Comparison of ENCODE assay signal across 8 cellular contexts in the genomic region with DNA sequence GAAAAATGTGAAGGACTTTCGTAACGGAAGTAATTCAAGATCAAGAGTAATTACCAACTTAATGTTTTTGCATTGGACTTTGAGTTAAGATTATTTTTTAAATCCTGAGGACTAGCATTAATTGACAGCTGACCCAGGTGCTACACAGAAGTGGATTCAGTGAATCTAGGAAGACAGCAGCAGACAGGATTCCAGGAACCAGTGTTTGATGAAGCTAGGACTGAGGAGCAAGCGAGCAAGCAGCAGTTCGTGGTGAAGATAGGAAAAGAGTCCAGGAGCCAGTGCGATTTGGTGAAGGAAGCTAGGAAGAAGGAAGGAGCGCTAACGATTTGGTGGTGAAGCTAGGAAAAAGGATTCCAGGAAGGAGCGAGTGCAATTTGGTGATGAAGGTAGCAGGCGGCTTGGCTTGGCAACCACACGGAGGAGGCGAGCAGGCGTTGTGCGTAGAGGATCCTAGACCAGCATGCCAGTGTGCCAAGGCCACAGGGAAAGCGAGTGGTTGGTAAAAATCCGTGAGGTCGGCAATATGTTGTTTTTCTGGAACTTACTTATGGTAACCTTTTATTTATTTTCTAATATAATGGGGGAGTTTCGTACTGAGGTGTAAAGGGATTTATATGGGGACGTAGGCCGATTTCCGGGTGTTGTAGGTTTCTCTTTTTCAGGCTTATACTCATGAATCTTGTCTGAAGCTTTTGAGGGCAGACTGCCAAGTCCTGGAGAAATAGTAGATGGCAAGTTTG. TPM values are rescaled to one million over a fixed set of nuclear protein-coding genes. Genes with fewer than 3 reads are reported as not detected.
DNase-seq lines count a peak whose midpoint lies in the region; ATAC-seq, FAIRE-seq and TF ChIP-seq lines count a peak whose summit lies in the region.

No MANE protein-coding gene starts in this region.

- H4K20me1 ChIP-seq in endothelial cell of umbilical vein (replicated peaks; ENCODE audit: control insufficient read depth, extremely low read depth, insufficient read depth, low read length) = peaks cover 19% of the 10 kb centered on the region

- H3K4me3 ChIP-seq in HAP-1 (peak overlapping the region; percentile 60), SJCRH30 (peak overlapping the region; percentile 73), endothelial cell of umbilical vein (replicated peaks in 1 of 3; ENCODE audit: insufficient read depth in 1 of 3, low read depth in 1 of 3, low read length in 3 of 3) (peak overlapping the region; percentile 67 to 98 (median 91))
- H3K4me3 ChIP-seq in naive thymus-derived CD4-positive, alpha-beta T cell (ENCODE audit: low read length) = peak overlapping the region; percentile 99

- TF ChIP-seq POLR2A in endothelial cell of umbilical vein (IDR thresholded peaks at IDR 0.05; ENCODE audit: low read depth, low read length) = peak; percentile 95

- H3K4me3 Mint-ChIP-seq in naive thymus-derived CD4-positive, alpha-beta T cell = no peak overlapping the region

- in situ Hi-C loops in ACHN (cut with HindIII; ENCODE audit: low pct_ligation_motif_present, low pct_unique_long_range_greater_than_20kb, low sequenced_read_pairs) = no loop called here
- in situ Hi-C loops in HAP-1 (cut with MboI; ENCODE audit: low sequenced_read_pairs) = no loop called here

- no peak overlapping the region for H2AFZ ChIP-seq in endothelial cell of umbilical vein (ENCODE audit: low read depth, low read length)

- peaks cover 0 to 4% (median 0%) of the 10 kb centered on the region in 11 donors for H3K9me3 Mint-ChIP-seq in naive thymus-derived CD4-positive, alpha-beta T cell

- peaks cover 84% of the 10 kb centered on the region for H3K79me2 ChIP-seq in endothelial cell of umbilical vein (ENCODE audit: control insufficient read depth, insufficient read depth, low read length)

- dilution Hi-C loops in endothelial cell of umbilical vein (cut with MboI; ENCODE audit: extremely low pct_ligation_motif_present, low sequenced_read_pairs) = no loop called here

- H3K27ac Mint-ChIP-seq in naive thymus-derived CD4-positive, alpha-beta T cell = no peak overlapping the region

- peaks cover 0 to 10% (median 0%) of the 10 kb centered on the region in 5 donors for H3K27me3 Mint-ChIP-seq in naive thymus-derived CD4-positive, alpha-beta T cell

- POLR2A ChIA-PET in endothelial cell of umbilical vein (lab: Charles Lee) = interaction anchor here (0.9 to 13.9 kb wide), 14 partner anchors 8 to 118 kb away, joined by 3 to 283 read pairs (median 36); a partner anchor contains a TSS
- POLR2A ChIA-PET in naive thymus-derived CD4-positive, alpha-beta T cell (lab: Charles Lee) = interaction anchor here (0.8 to 27.5 kb wide), 33 partner anchors 4 to 1292 kb away, joined by 3 to 2591 read pairs (median 19); a partner anchor contains a TSS

- peak; percentile 39 for DNase-seq in ACHN
- peak in 1 of 2 experiments; percentile 55 for DNase-seq in HAP-1 (ENCODE audit: low spot score in 2 of 2)
- peak in 1 of 2 experiments; percentile 58 for DNase-seq in SJCRH30
- DNase-seq in endothelial cell of umbilical vein (ENCODE audit: low read depth, low spot score) = peak; percentile 60
- DNase-seq in naive thymus-derived CD4-positive, alpha-beta T cell = peak in 5 of 9 donors; percentile 41 to 50 (median 48)

- CTCF ChIA-PET in endothelial cell of umbilical vein (lab: Charles Lee) = interaction anchor here (1.1 to 13.9 kb wide), 5 partner anchors 11 to 81 kb away, joined by 3 to 247 read pairs (median 7); no protein-coding TSS in a partner anchor
- CTCF ChIA-PET in naive thymus-derived CD4-positive, alpha-beta T cell (lab: Charles Lee) = interaction anchor here (0.6 to 4.9 kb wide), 8 partner anchors 8 to 524 kb away, joined by 3 to 68 read pairs (median 18); a partner anchor contains a TSS

- FAIRE-seq in endothelial cell of umbilical vein (lab: Jason Lieb, UNC) = no peak

- intact Hi-C loops in endothelial cell of umbilical vein (cut with micrococcal nuclease) = no loop called here
- intact Hi-C loops in naive thymus-derived CD4-positive, alpha-beta T cell (cut with micrococcal nuclease) = no loop called here

- H3K4me1 Mint-ChIP-seq in naive thymus-derived CD4-positive, alpha-beta T cell = peaks cover 30 to 40% (median 34%) of the 10 kb centered on the region in 7 donors

- H3K4me2 ChIP-seq in endothelial cell of umbilical vein (ENCODE audit: insufficient read depth, low read length) = peak overlapping the region; percentile 97

- no peaks in the 10 kb centered on the region for H3K9me3 ChIP-seq in HAP-1
- no peaks in the 10 kb centered on the region for H3K9me3 ChIP-seq in SJCRH30 (replicated peaks)
- no peaks in the 10 kb centered on the region for H3K9me3 ChIP-seq in endothelial cell of umbilical vein (replicated peaks; ENCODE audit: control insufficient read depth, insufficient read depth, low read length)
- no peaks in the 10 kb centered on the region for H3K9me3 ChIP-seq in naive thymus-derived CD4-positive, alpha-beta T cell (ENCODE audit: control insufficient read depth in 2 of 3, low read length in 3 of 3)

- no peak for ATAC-seq in naive thymus-derived CD4-positive, alpha-beta T cell
- no peak for ATAC-seq in HG03159 (IDR thresholded peaks at IDR 0.05; ENCODE audit: unreplicated experiment)
- ATAC-seq in GM21390 (IDR thresholded peaks at IDR 0.05; ENCODE audit: unreplicated experiment) = no peak
- ATAC-seq in HG02623 (IDR thresholded peaks at IDR 0.05; ENCODE audit: unreplicated experiment) = no peak

- no peak for TF ChIP-seq CTCF in endothelial cell of umbilical vein (IDR thresholded peaks at IDR 0.05; ENCODE audit: extremely low read depth in 1 of 2, insufficient read depth in 1 of 2, low read depth in 1 of 2, low read length in 2 of 2)

- no peaks in the 10 kb centered on the region for H3K27me3 ChIP-seq in HAP-1 (ENCODE audit: low read depth)
- no peaks in the 10 kb centered on the region for H3K27me3 ChIP-seq in SJCRH30
- no peaks in the 10 kb centered on the region for H3K27me3 ChIP-seq in endothelial cell of umbilical vein (ENCODE audit: control insufficient read depth in 2 of 2, insufficient read depth in 2 of 2, low read length in 2 of 2)
- no peaks in the 10 kb centered on the region for H3K27me3 ChIP-seq in naive thymus-derived CD4-positive, alpha-beta T cell (ENCODE audit: control insufficient read depth in 2 of 2, insufficient read depth in 2 of 2, low read length in 2 of 2)

- H3K27ac ChIP-seq in SJCRH30 (peak overlapping the region; percentile 99; the same call in 1 of the 2 replicates), endothelial cell of umbilical vein (ENCODE audit: insufficient read depth, low read depth, low read length) (peak overlapping the region; percentile 89)
- H3K27ac ChIP-seq in naive thymus-derived CD4-positive, alpha-beta T cell (ENCODE audit: low read depth, low read length) = peak overlapping the region; percentile 99

- peak overlapping the region; percentile 95 for H3K9ac ChIP-seq in endothelial cell of umbilical vein (replicated peaks; ENCODE audit: extremely low read depth, insufficient read depth, low read length)

- peaks cover 18 to 21% (median 19%) of the 10 kb centered on the region in 5 donors for H3K36me3 Mint-ChIP-seq in naive thymus-derived CD4-positive, alpha-beta T cell

- no TSS peak for BruUV-seq in endothelial cell of umbilical vein (replicated peaks; lab: Mats Ljungman, UMichigan)

- H3K9me1 ChIP-seq in endothelial cell of umbilical vein (replicated peaks; ENCODE audit: control insufficient read depth, extremely low read depth, insufficient read depth, low read length) = no peaks in the 10 kb centered on the region

- H3K4me1 ChIP-seq in HAP-1 = peaks cover 19% of the 10 kb centered on the region
- H3K4me1 ChIP-seq in SJCRH30 = peaks cover 14% of the 10 kb centered on the region
- H3K4me1 ChIP-seq in endothelial cell of umbilical vein (ENCODE audit: control insufficient read depth, extremely low read depth, insufficient read depth, low read length) = peaks cover 29% of the 10 kb centered on the region
- H3K4me1 ChIP-seq in naive thymus-derived CD4-positive, alpha-beta T cell (ENCODE audit: control insufficient read depth in 2 of 2, insufficient read depth in 2 of 2, low read length in 2 of 2) = peaks cover 19 to 24% of the 10 kb centered on the region in 2 donors

- H3K36me3 ChIP-seq in HAP-1 (replicated peaks) (peaks cover 64% of the 10 kb centered on the region), SJCRH30 (peaks cover 57% of the 10 kb centered on the region), endothelial cell of umbilical vein (ENCODE audit: control insufficient read depth in 2 of 2, extremely low read depth in 1 of 2, insufficient read depth in 2 of 2, low read length in 2 of 2) (peaks cover 17 to 26% of the 10 kb centered on the region in 2 experiments)
- peaks cover 49 to 57% (median 52%) of the 10 kb centered on the region in 3 experiments for H3K36me3 ChIP-seq in naive thymus-derived CD4-positive, alpha-beta T cell (ENCODE audit: control insufficient read depth in 2 of 3, insufficient read depth in 3 of 3, low read length in 3 of 3)

RNA-seq across cellular contexts. Expression of a gene that starts 1.6 kb away (rescaled TPM):
- total RNA-seq in SJCRH30 (2014; rRNA removed; shearing (Covaris generic)) = 496 and 686 TPM in 2 replicates
- total RNA-seq in endothelial cell of umbilical vein = 7,529 and 7,700 TPM in 2 replicates
- polyA plus RNA-seq in endothelial cell of umbilical vein = 394 and 491 TPM in 2 replicates
- 47.1 and 87.3 TPM in 2 replicates for polyA plus RNA-seq in endothelial cell of umbilical vein (2011; cell fraction: cytosol; rRNA removed)
- polyA plus RNA-seq in endothelial cell of umbilical vein (2011; cell fraction: nucleus; rRNA removed) = 5,514 and 5,703 TPM in 2 replicates
- 638 and 920 TPM in 2 replicates for polyA plus RNA-seq in endothelial cell of umbilical vein (2012)
- polyA minus RNA-seq in endothelial cell of umbilical vein = 8,330 and 9,132 TPM in 2 replicates
- 1,996 TPM for polyA minus RNA-seq in endothelial cell of umbilical vein (2011; cell fraction: cytosol; rRNA and poly(A)+ RNA removed)
- polyA minus RNA-seq in endothelial cell of umbilical vein (2011; cell fraction: nucleus; rRNA and poly(A)+ RNA removed) = 28,697 and 33,573 TPM in 2 replicates
- total RNA-seq in naive thymus-derived CD4-positive, alpha-beta T cell = over 10,000 TPM in 4 of 5 experiments, 1,000 to 10,000 TPM in 1; 8,375 to 32,234 (median 31,408) TPM
- polyA plus RNA-seq in naive thymus-derived CD4-positive, alpha-beta T cell = 1,000 to 10,000 TPM in 1 of 2 donors, 100 to 1,000 TPM in 1; 734 to 5,106 TPM

RNA-seq across cellular contexts. Expression of a gene that starts 24.4 kb away (rescaled TPM):
- total RNA-seq in SJCRH30 (2014; rRNA removed; shearing (Covaris generic)) = 39.1 and 41.8 TPM in 2 replicates
- total RNA-seq in endothelial cell of umbilical vein = 88.2 and 88.7 TPM in 2 replicates
- polyA plus RNA-seq in endothelial cell of umbilical vein = 126 and 153 TPM in 2 replicates
- 95.1 and 111 TPM in 2 replicates for polyA plus RNA-seq in endothelial cell of umbilical vein (2011; cell fraction: cytosol; rRNA removed)
- 143 and 176 TPM in 2 replicates for polyA plus RNA-seq in endothelial cell of umbilical vein (2011; cell fraction: nucleus; rRNA removed)
- 53.3 and 68.2 TPM in 2 replicates for polyA plus RNA-seq in endothelial cell of umbilical vein (2012)
- 50.9 and 74.3 TPM in 2 replicates for polyA minus RNA-seq in endothelial cell of umbilical vein
- 57.2 TPM for polyA minus RNA-seq in endothelial cell of umbilical vein (2011; cell fraction: cytosol; rRNA and poly(A)+ RNA removed)
- polyA minus RNA-seq in endothelial cell of umbilical vein (2011; cell fraction: nucleus; rRNA and poly(A)+ RNA removed) = 38.2 and 51.4 TPM in 2 replicates
- 10 to 100 TPM; 63.2 to 79.8 (median 70.4) TPM for total RNA-seq in naive thymus-derived CD4-positive, alpha-beta T cell
- 10 to 100 TPM; 27.0 to 69.1 TPM for polyA plus RNA-seq in naive thymus-derived CD4-positive, alpha-beta T cell

RNA-seq across cellular contexts. Expression of a gene that starts 57.7 kb away (rescaled TPM):
- 13.2 and 17.2 TPM in 2 replicates for total RNA-seq in SJCRH30 (2014; rRNA removed; shearing (Covaris generic))
- total RNA-seq in endothelial cell of umbilical vein = 120 and 121 TPM in 2 replicates
- polyA plus RNA-seq in endothelial cell of umbilical vein = 209 and 225 TPM in 2 replicates
- polyA plus RNA-seq in endothelial cell of umbilical vein (2011; cell fraction: cytosol; rRNA removed) = 92.6 and 135 TPM in 2 replicates
- 799 and 904 TPM in 2 replicates for polyA plus RNA-seq in endothelial cell of umbilical vein (2011; cell fraction: nucleus; rRNA removed)
- polyA plus RNA-seq in endothelial cell of umbilical vein (2012) = 108 and 232 TPM in 2 replicates
- polyA minus RNA-seq in endothelial cell of umbilical vein = 44.1 and 70.6 TPM in 2 replicates
- polyA minus RNA-seq in endothelial cell of umbilical vein (2011; cell fraction: cytosol; rRNA and poly(A)+ RNA removed) = 8.5 TPM
- polyA minus RNA-seq in endothelial cell of umbilical vein (2011; cell fraction: nucleus; rRNA and poly(A)+ RNA removed) = 104 and 152 TPM in 2 replicates
- 100 to 1,000 TPM in 4 of 5 experiments, 10 to 100 TPM in 1; 91.4 to 288 (median 280) TPM for total RNA-seq in naive thymus-derived CD4-positive, alpha-beta T cell
- 10 to 100 TPM; 18.7 to 41.2 TPM for polyA plus RNA-seq in naive thymus-derived CD4-positive, alpha-beta T cell

Comparison
In these comparisons a context has a peak if more than half of its experiments do, and no peak if none do; other contexts are left out.
1. RNA of a gene that starts 1.6 kb away (total RNA-seq): 8,375 to 32,234 TPM in naive thymus-derived CD4-positive, alpha-beta T cell and 7,529 to 7,700 TPM in endothelial cell of umbilical vein; 496 to 686 TPM in SJCRH30; every median in the first group is over 10 times any median in the second.
2. Peak in every context shown above with its lines, with median percentiles within 50 percentile points of each other: H3K4me3 ChIP-seq and H3K27ac ChIP-seq.